1 cellular context compared by ENCODE assay signal in the genomic region with DNA sequence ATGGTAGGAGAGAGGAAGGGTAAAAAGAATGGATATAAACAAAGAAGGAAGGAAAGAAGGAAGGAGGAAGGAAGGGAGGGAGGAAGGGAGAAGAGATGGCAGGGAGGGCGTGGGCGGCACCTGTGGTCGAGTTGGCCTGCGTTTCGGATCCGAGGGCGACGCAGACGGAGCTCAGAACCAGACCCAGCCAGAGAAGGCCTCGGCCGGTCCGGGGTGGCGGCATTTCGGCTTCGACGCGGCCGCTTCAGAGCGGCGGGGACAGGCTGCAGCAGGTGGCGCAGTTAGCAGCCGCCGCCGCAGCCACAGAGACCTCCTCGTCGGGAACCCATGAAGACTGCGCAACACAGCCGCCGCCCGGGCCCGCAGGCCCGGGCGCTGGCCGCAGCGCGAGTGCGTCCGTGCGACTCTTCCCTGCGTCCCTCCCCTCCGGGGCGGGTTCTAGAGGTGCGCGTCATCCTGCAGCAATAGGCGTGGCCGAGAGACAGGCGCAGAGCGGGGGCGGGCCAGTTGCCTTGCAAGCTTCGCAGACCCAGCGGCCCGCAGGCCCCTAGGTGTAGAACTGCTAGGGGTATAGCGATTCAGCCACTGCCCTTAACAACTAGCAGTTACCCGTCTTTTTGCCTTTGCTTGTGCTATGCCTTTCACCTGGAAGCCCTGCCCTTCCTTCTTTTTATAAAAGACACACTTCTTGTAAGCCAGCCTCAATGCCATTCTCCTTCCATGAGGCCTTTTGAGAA.
TF ChIP-seq lines count a peak whose summit lies in the region.

A gene with protein sequence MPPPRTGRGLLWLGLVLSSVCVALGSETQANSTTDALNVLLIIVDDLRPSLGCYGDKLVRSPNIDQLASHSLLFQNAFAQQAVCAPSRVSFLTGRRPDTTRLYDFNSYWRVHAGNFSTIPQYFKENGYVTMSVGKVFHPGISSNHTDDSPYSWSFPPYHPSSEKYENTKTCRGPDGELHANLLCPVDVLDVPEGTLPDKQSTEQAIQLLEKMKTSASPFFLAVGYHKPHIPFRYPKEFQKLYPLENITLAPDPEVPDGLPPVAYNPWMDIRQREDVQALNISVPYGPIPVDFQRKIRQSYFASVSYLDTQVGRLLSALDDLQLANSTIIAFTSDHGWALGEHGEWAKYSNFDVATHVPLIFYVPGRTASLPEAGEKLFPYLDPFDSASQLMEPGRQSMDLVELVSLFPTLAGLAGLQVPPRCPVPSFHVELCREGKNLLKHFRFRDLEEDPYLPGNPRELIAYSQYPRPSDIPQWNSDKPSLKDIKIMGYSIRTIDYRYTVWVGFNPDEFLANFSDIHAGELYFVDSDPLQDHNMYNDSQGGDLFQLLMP (minus strand): TSS at position 392 of the 737 bp plus-strand sequence. CDS start 169 bp downstream, at position 223.

TF ChIP-seq in K562, 482 proteins besides CTCF, POLR2A, EP300 and RAD21 (continued from another document and continues in another):
- TF ChIP-seq JUND (IDR thresholded peaks at IDR 0.05; ENCODE audit: borderline replicate concordance, low read depth, low read length) (peak; percentile 59), JUND (tag; IDR thresholded peaks at IDR 0.05; ENCODE audit: borderline replicate concordance, low read depth, low read length) (peak; percentile 20; the same call in 1 of the 3 replicates), NR2F6 (CRISPR knock-in tag; IDR thresholded peaks at IDR 0.05) (no peak), ZFX (CRISPR knock-in tag; IDR thresholded peaks at IDR 0.05) (peak; percentile 93), SIN3A (IDR thresholded peaks at IDR 0.05; ENCODE audit: borderline replicate concordance in 2 of 2, control insufficient read depth in 1 of 2, low read depth in 2 of 2, low read length in 2 of 2) (0 out of 4 replicates have a peak, but pooled peaks of 1 of the 2 experiments have one; percentile 26), ZFP36 (IDR thresholded peaks at IDR 0.05; ENCODE audit: low read depth, low read length, partially characterized antibody) (no peak), SIRT6 (IDR thresholded peaks at IDR 0.05; ENCODE audit: low read depth, low read length) (no peak), ZNF197 (CRISPR knock-in tag; IDR thresholded peaks at IDR 0.05; ENCODE audit: low read depth) (no peak), ZNF124 (CRISPR knock-in tag; IDR thresholded peaks at IDR 0.05) (no peak), ETV5 (CRISPR knock-in tag; IDR thresholded peaks at IDR 0.05; ENCODE audit: low read depth) (no peak), SP2 (IDR thresholded peaks at IDR 0.05; ENCODE audit: extremely low read depth, low read depth, low read length, poor library complexity, severe bottlenecking) (no peak), TBP (optimal IDR thresholded peaks at IDR 0.05; ENCODE audit: low read depth, low read length) (peak; percentile 65), SLC30A9 (CRISPR knock-in tag; IDR thresholded peaks at IDR 0.05) (no peak), RBM39 (optimal IDR thresholded peaks at IDR 0.05; ENCODE audit: low read depth, low read length) (no peak), ZNF76 (CRISPR knock-in tag; IDR thresholded peaks at IDR 0.05; ENCODE audit: borderline replicate concordance) (no peak), ATF7 (IDR thresholded peaks at IDR 0.05) (peak; percentile 76), ZNF507 (tag; conservative IDR thresholded peaks at IDR 0.05) (no peak), SNIP1 (IDR thresholded peaks at IDR 0.05; ENCODE audit: low read depth) (no peak), RBFOX2 (IDR thresholded peaks at IDR 0.05; ENCODE audit: low read depth, low read length) (peak; percentile 91), XRCC5 (IDR thresholded peaks at IDR 0.05; ENCODE audit: low read depth, low read length) (no peak), NR3C1 (CRISPR knock-in tag; IDR thresholded peaks at IDR 0.05) (no peak), ZNF644 (tag; IDR thresholded peaks at IDR 0.05; ENCODE audit: low read depth) (no peak), NFXL1 (CRISPR knock-in tag; IDR thresholded peaks at IDR 0.05) (no peak), PTBP1 (IDR thresholded peaks at IDR 0.05; ENCODE audit: low read depth, low read length) (no peak), NRF1 (conservative IDR thresholded peaks at IDR 0.05 in 1 of 2, IDR thresholded peaks at IDR 0.05 in 1 of 2) (peak; percentile 86 to 87), NR4A1 (CRISPR knock-in tag; IDR thresholded peaks at IDR 0.05) (no peak), NR4A1 (tag; IDR thresholded peaks at IDR 0.05) (no peak), ZNF717 (CRISPR knock-in tag; IDR thresholded peaks at IDR 0.05) (no peak), SOX6 (IDR thresholded peaks at IDR 0.05) (no peak), TAF9B (IDR thresholded peaks at IDR 0.05; ENCODE audit: partially characterized antibody) (no peak), ZNF780A (CRISPR knock-in tag; IDR thresholded peaks at IDR 0.05) (no peak), NFATC3 (IDR thresholded peaks at IDR 0.05) (no peak), RBM17 (IDR thresholded peaks at IDR 0.05; ENCODE audit: borderline replicate concordance, low read depth, low read length) (no peak), ZNF436 (CRISPR knock-in tag; IDR thresholded peaks at IDR 0.05) (no peak), MED1 (CRISPR knock-in tag; IDR thresholded peaks at IDR 0.05; ENCODE audit: borderline replicate concordance) (no peak), ZNF263 (CRISPR knock-in tag; IDR thresholded peaks at IDR 0.05; ENCODE audit: borderline replicate concordance) (no peak), CBX1 (IDR thresholded peaks at IDR 0.05; ENCODE audit: low read depth) (no peak), GATA2 (CRISPR knock-in tag; IDR thresholded peaks at IDR 0.05) (no peak), NR2C2 (CRISPR knock-in tag; IDR thresholded peaks at IDR 0.05) (no peak), NR2C2 (tag; IDR thresholded peaks at IDR 0.05) (no peak), PHF20 (IDR thresholded peaks at IDR 0.05; ENCODE audit: partially characterized antibody) (peak; percentile 29)
- TF ChIP-seq, protein P1, sequence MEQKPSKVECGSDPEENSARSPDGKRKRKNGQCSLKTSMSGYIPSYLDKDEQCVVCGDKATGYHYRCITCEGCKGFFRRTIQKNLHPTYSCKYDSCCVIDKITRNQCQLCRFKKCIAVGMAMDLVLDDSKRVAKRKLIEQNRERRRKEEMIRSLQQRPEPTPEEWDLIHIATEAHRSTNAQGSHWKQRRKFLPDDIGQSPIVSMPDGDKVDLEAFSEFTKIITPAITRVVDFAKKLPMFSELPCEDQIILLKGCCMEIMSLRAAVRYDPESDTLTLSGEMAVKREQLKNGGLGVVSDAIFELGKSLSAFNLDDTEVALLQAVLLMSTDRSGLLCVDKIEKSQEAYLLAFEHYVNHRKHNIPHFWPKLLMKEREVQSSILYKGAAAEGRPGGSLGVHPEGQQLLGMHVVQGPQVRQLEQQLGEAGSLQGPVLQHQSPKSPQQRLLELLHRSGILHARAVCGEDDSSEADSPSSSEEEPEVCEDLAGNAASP (IDR thresholded peaks at IDR 0.05) = no peak
- TF ChIP-seq, protein P2, sequence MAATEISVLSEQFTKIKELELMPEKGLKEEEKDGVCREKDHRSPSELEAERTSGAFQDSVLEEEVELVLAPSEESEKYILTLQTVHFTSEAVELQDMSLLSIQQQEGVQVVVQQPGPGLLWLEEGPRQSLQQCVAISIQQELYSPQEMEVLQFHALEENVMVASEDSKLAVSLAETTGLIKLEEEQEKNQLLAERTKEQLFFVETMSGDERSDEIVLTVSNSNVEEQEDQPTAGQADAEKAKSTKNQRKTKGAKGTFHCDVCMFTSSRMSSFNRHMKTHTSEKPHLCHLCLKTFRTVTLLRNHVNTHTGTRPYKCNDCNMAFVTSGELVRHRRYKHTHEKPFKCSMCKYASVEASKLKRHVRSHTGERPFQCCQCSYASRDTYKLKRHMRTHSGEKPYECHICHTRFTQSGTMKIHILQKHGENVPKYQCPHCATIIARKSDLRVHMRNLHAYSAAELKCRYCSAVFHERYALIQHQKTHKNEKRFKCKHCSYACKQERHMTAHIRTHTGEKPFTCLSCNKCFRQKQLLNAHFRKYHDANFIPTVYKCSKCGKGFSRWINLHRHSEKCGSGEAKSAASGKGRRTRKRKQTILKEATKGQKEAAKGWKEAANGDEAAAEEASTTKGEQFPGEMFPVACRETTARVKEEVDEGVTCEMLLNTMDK (IDR thresholded peaks at IDR 0.05; ENCODE audit: borderline replicate concordance, insufficient read depth, low read depth, low read length, poor library complexity, severe bottlenecking) = peak; percentile 53
- TF ChIP-seq, protein P3, sequence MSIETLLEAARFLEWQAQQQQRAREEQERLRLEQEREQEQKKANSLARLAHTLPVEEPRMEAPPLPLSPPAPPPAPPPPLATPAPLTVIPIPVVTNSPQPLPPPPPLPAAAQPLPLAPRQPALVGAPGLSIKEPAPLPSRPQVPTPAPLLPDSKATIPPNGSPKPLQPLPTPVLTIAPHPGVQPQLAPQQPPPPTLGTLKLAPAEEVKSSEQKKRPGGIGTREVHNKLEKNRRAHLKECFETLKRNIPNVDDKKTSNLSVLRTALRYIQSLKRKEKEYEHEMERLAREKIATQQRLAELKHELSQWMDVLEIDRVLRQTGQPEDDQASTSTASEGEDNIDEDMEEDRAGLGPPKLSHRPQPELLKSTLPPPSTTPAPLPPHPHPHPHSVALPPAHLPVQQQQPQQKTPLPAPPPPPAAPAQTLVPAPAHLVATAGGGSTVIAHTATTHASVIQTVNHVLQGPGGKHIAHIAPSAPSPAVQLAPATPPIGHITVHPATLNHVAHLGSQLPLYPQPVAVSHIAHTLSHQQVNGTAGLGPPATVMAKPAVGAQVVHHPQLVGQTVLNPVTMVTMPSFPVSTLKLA (conservative IDR thresholded peaks at IDR 0.05) = peak in 1 of 2 experiments; percentile 32; a peak in 1 of 4 replicates
- TF ChIP-seq, protein P4, sequence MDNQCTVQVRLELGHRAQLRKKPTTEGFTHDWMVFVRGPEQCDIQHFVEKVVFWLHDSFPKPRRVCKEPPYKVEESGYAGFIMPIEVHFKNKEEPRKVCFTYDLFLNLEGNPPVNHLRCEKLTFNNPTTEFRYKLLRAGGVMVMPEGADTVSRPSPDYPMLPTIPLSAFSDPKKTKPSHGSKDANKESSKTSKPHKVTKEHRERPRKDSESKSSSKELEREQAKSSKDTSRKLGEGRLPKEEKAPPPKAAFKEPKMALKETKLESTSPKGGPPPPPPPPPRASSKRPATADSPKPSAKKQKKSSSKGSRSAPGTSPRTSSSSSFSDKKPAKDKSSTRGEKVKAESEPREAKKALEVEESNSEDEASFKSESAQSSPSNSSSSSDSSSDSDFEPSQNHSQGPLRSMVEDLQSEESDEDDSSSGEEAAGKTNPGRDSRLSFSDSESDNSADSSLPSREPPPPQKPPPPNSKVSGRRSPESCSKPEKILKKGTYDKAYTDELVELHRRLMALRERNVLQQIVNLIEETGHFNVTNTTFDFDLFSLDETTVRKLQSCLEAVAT (IDR thresholded peaks at IDR 0.05) = 0 out of 4 replicates have a peak, but pooled peaks of 1 of the 2 experiments have one; percentile 10
- TF ChIP-seq, protein P5, sequence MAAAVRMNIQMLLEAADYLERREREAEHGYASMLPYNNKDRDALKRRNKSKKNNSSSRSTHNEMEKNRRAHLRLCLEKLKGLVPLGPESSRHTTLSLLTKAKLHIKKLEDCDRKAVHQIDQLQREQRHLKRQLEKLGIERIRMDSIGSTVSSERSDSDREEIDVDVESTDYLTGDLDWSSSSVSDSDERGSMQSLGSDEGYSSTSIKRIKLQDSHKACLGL (CRISPR knock-in tag; IDR thresholded peaks at IDR 0.05; ENCODE audit: borderline replicate concordance, poor library complexity, severe bottlenecking) = no peak
- TF ChIP-seq, protein P6, sequence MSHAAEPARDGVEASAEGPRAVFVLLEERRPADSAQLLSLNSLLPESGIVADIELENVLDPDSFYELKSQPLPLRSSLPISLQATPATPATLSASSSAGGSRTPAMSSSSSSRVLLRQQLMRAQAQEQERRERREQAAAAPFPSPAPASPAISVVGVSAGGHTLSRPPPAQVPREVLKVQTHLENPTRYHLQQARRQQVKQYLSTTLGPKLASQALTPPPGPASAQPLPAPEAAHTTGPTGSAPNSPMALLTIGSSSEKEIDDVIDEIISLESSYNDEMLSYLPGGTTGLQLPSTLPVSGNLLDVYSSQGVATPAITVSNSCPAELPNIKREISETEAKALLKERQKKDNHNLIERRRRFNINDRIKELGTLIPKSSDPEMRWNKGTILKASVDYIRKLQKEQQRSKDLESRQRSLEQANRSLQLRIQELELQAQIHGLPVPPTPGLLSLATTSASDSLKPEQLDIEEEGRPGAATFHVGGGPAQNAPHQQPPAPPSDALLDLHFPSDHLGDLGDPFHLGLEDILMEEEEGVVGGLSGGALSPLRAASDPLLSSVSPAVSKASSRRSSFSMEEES (CRISPR knock-in tag; IDR thresholded peaks at IDR 0.05) = no peak
- TF ChIP-seq, protein P7, sequence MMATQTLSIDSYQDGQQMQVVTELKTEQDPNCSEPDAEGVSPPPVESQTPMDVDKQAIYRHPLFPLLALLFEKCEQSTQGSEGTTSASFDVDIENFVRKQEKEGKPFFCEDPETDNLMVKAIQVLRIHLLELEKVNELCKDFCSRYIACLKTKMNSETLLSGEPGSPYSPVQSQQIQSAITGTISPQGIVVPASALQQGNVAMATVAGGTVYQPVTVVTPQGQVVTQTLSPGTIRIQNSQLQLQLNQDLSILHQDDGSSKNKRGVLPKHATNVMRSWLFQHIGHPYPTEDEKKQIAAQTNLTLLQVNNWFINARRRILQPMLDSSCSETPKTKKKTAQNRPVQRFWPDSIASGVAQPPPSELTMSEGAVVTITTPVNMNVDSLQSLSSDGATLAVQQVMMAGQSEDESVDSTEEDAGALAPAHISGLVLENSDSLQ (IDR thresholded peaks at IDR 0.05) = 0 out of 2 replicates have a peak, but pooled peaks have one; percentile 5
- TF ChIP-seq, protein P8, sequence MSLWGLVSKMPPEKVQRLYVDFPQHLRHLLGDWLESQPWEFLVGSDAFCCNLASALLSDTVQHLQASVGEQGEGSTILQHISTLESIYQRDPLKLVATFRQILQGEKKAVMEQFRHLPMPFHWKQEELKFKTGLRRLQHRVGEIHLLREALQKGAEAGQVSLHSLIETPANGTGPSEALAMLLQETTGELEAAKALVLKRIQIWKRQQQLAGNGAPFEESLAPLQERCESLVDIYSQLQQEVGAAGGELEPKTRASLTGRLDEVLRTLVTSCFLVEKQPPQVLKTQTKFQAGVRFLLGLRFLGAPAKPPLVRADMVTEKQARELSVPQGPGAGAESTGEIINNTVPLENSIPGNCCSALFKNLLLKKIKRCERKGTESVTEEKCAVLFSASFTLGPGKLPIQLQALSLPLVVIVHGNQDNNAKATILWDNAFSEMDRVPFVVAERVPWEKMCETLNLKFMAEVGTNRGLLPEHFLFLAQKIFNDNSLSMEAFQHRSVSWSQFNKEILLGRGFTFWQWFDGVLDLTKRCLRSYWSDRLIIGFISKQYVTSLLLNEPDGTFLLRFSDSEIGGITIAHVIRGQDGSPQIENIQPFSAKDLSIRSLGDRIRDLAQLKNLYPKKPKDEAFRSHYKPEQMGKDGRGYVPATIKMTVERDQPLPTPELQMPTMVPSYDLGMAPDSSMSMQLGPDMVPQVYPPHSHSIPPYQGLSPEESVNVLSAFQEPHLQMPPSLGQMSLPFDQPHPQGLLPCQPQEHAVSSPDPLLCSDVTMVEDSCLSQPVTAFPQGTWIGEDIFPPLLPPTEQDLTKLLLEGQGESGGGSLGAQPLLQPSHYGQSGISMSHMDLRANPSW (CRISPR knock-in tag; IDR thresholded peaks at IDR 0.05) = no peak
